In genomic region chr6:7973603-7974002, GRCh38 we compare ENCODE assay signal across 12 cellular contexts.
A peak's percentile ranks its signal among the peaks of the same experiment; 100 is the strongest.
DNase-seq lines count a peak whose midpoint lies in the region; ATAC-seq and TF ChIP-seq lines count a peak whose summit lies in the region.
"Had no signal": no experiment of that assay in that cellular context is flagged by ENCODE, and none has a peak within 500 bp of the region (broad histone marks: within the 10 kb centered on the region; RNA-seq: fewer than 3 reads in every experiment).

No MANE protein-coding gene starts in this region.

- DNase-seq in DMS53 treated with DMSO at 0.1 percent for 48 hours (lab: John Stamatoyannopoulos, UW; ENCODE audit: unreplicated experiment) (peak; percentile 49), NCI-H748 (lab: John Stamatoyannopoulos, UW; ENCODE audit: unreplicated experiment) (peak; percentile 41), epithelial cell of esophagus (ENCODE audit: low read depth) (peak; percentile 70)
- DNase-seq in activated CD4-positive, alpha-beta T cell treated with anti-CD3 and anti-CD28 coated beads for 48 hours: no peak
- DNase-seq: CD8-positive, alpha-beta T cell; COR-L47; DMS153; GF-D8 had no signal

- no peak for TF ChIP-seq CTCF in 22Rv1 (IDR thresholded peaks at IDR 0.05)
- no peak for TF ChIP-seq CTCF in epithelial cell of esophagus (IDR thresholded peaks at IDR 0.05; ENCODE audit: insufficient read depth, low read depth, low read length, missing control alignments)

- ATAC-seq in GM21423 (IDR thresholded peaks at IDR 0.05; ENCODE audit: unreplicated experiment) (no peak), HG02571 (IDR thresholded peaks at IDR 0.05; ENCODE audit: unreplicated experiment) (no peak)
- ATAC-seq: CD8-positive, alpha-beta T cell had no signal

- H3K27ac ChIP-seq in 22Rv1: peak overlapping the region; percentile 59

- no peak overlapping the region for H3K4me3 ChIP-seq in epithelial cell of esophagus (ENCODE audit: low read length)
- H3K4me3 ChIP-seq: HAP-1 had no signal
